ENCODE assay signal across 22 cellular contexts in the genomic region with DNA sequence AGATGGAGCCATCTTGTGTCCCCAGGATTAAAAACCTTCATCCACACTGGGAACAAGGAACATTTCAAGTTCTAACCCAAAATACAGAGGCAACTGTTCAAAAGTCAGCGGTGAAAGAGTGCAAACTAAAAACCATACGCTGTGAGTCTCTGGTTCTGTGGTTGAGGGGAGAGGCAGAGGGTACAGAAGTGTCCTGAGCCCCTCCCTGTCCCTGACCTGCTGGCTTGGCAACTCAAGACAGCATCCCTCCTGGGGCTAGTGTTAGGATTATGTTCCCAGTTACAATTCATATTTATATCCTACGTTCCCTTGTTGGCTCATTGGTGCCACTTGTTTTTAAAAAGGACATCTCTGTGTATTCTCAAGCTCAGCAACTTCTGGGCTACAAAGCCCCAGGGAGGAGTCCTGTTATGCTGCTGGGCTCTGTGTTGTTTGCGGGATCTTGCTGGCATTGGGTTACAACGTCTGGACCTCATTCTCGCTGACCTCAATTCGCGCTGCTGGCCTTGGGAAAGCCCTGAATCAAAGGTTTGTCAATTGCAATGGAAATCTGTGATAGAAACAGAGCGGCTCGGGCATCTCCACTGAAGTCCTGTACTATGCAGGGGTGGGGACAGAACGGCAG.
DNase-seq lines count a peak whose midpoint lies in the region; ATAC-seq, FAIRE-seq and TF ChIP-seq lines count a peak whose summit lies in the region.
"Had no signal": no experiment of that assay in that cellular context is flagged by ENCODE, and none has a peak within 500 bp of the region (broad histone marks: within the 10 kb centered on the region; RNA-seq: fewer than 3 reads in every experiment).

No MANE protein-coding gene starts in this region.

- H3K4me1 ChIP-seq in DND-41 (ENCODE audit: insufficient read depth, low read length) (peaks cover 24% of the 10 kb centered on the region), astrocyte (ENCODE audit: insufficient read depth, low read length) (no peaks in the 10 kb centered on the region)
- H3K4me1 ChIP-seq: BE2C, esophagus muscularis mucosa, left lung, parathyroid adenoma, sigmoid colon had no signal

- no peaks in the 10 kb centered on the region for H3K36me3 Mint-ChIP-seq in astrocyte (ENCODE audit: low read depth, unreplicated experiment)
- H3K36me3 Mint-ChIP-seq in nephron (ENCODE audit: low read depth), result no peaks in the 10 kb centered on the region

- H4K20me1 ChIP-seq in DND-41 (ENCODE audit: insufficient read depth, low read length), result no peaks in the 10 kb centered on the region
- H4K20me1 ChIP-seq in astrocyte (ENCODE audit: insufficient read depth, low read length), result no peaks in the 10 kb centered on the region

- peaks cover 3% of the 10 kb centered on the region for H3K9me3 Mint-ChIP-seq in astrocyte (ENCODE audit: unreplicated experiment)
- no peaks in the 10 kb centered on the region for H3K9me3 Mint-ChIP-seq in nephron
- H3K9me3 Mint-ChIP-seq: H9 had no signal

- H2AFZ ChIP-seq in DND-41 (ENCODE audit: low read depth, low read length), result peak overlapping the region; percentile 61
- peak overlapping the region; percentile 18 for H2AFZ ChIP-seq in astrocyte (ENCODE audit: low read depth, low read length)
- H2AFZ ChIP-seq: parathyroid adenoma had no signal

- FAIRE-seq in astrocyte (lab: Jason Lieb, UNC), result no peak
- FAIRE-seq: RCC 7860 had no signal

- H3K9ac ChIP-seq in DND-41 (ENCODE audit: low read depth, low read length) (peak overlapping the region; percentile 15), astrocyte (ENCODE audit: low read length) (no peak overlapping the region)
- H3K9ac ChIP-seq: parathyroid adenoma had no signal

- H3K4me3 Mint-ChIP-seq in astrocyte (ENCODE audit: unreplicated experiment) (no peak overlapping the region), nephron (no peak overlapping the region)
- H3K4me3 Mint-ChIP-seq: H9 had no signal

- DNase-seq in AG08395 (ENCODE audit: low spot score) (peak; percentile 54), DND-41 (no peak), astrocyte (ENCODE audit: low read depth) (no peak), NCI-H2227 treated with DMSO at 0.1 percent for 48 hours (lab: John Stamatoyannopoulos, UW) (no peak), inferior parietal cortex (ENCODE audit: extremely low spot score) (no peak), RKO (ENCODE audit: low spot score) (no peak)
- DNase-seq: activated CD4-positive, alpha-beta T cell treated with anti-CD3 and anti-CD28 coated beads, Interleukin-2, amount 50 U/mL, for 1 hour; aorta; BE2C; effector CD4-positive, alpha-beta T cell; glutamatergic neuron; H9; left lung; NCI-H2171 treated with DMSO at 0.1 percent for 48 hours; sigmoid colon; stimulated activated naive CD4-positive, alpha-beta T cell; transverse colon had no signal

- H3K4me3 ChIP-seq in DND-41 (ENCODE audit: low read depth in 1 of 2, low read length in 2 of 2), result no peak overlapping the region
- H3K4me3 ChIP-seq in astrocyte (ENCODE audit: insufficient read depth, low read depth, low read length), result no peak overlapping the region
- H3K4me3 ChIP-seq: esophagus muscularis mucosa, left lung, sigmoid colon, transverse colon had no signal

- no peaks in the 10 kb centered on the region for H3K79me2 ChIP-seq in DND-41 (ENCODE audit: insufficient read depth, low read length)
- no peaks in the 10 kb centered on the region for H3K79me2 ChIP-seq in astrocyte (ENCODE audit: insufficient read depth, low read length)
- H3K79me2 ChIP-seq: parathyroid adenoma had no signal

- H3K4me1 Mint-ChIP-seq in astrocyte (ENCODE audit: low read depth, unreplicated experiment) (no peaks in the 10 kb centered on the region), nephron (peaks cover 18% of the 10 kb centered on the region)

- H3K36me3 ChIP-seq in DND-41 (ENCODE audit: insufficient read depth, low read length), result no peaks in the 10 kb centered on the region
- H3K36me3 ChIP-seq in astrocyte (ENCODE audit: insufficient read depth, low read length), result no peaks in the 10 kb centered on the region
- H3K36me3 ChIP-seq: BE2C, esophagus muscularis mucosa, left lung, sigmoid colon, transverse colon had no signal

- H3K27ac Mint-ChIP-seq in astrocyte (ENCODE audit: unreplicated experiment) (no peak overlapping the region), nephron (peak overlapping the region; percentile 84 to 88 (median 86))

- H3K27ac ChIP-seq in DND-41 (ENCODE audit: low read length), result peak overlapping the region; percentile 65
- no peak overlapping the region for H3K27ac ChIP-seq in astrocyte (ENCODE audit: low read depth, low read length)
- H3K27ac ChIP-seq: esophagus muscularis mucosa, left lung, parathyroid adenoma, sigmoid colon, transverse colon had no signal

- H3K4me2 ChIP-seq in DND-41 (ENCODE audit: insufficient read depth, low read length), result no peak overlapping the region
- H3K4me2 ChIP-seq in astrocyte (ENCODE audit: low read length), result peak overlapping the region; percentile 34

- H3K27me3 ChIP-seq in DND-41 (ENCODE audit: insufficient read depth, low read length, poor library complexity) (no peaks in the 10 kb centered on the region), astrocyte (ENCODE audit: insufficient read depth, low read length) (peaks cover 6% of the 10 kb centered on the region)
- H3K27me3 ChIP-seq: left lung, sigmoid colon, transverse colon had no signal

- no peak for TF ChIP-seq CTCF in DND-41 (IDR thresholded peaks at IDR 0.05; ENCODE audit: borderline replicate concordance, extremely low read depth, low read length, poor library complexity, severe bottlenecking)
- no peak for TF ChIP-seq CTCF in astrocyte (IDR thresholded peaks at IDR 0.05; ENCODE audit: insufficient read depth, low read depth, low read length)
- TF ChIP-seq CTCF in nephron (IDR thresholded peaks at IDR 0.05; ENCODE audit: unreplicated experiment in 3 of 3), result no peak

- peak; percentile 60 for ATAC-seq in DND-41 (ENCODE audit: insufficient read depth, low read depth)
- ATAC-seq in GM19023 (IDR thresholded peaks at IDR 0.05; ENCODE audit: unreplicated experiment), result no peak
- ATAC-seq: left lung had no signal

- peaks cover 14% of the 10 kb centered on the region for H3K27me3 Mint-ChIP-seq in astrocyte (ENCODE audit: low read depth, unreplicated experiment)
- peaks cover 39% of the 10 kb centered on the region for H3K27me3 Mint-ChIP-seq in nephron (ENCODE audit: low read depth)

- no peaks in the 10 kb centered on the region for H3K9me3 ChIP-seq in DND-41 (ENCODE audit: insufficient read depth, low read length, severe bottlenecking)
- H3K9me3 ChIP-seq in astrocyte (ENCODE audit: insufficient read depth, low read depth, low read length), result peaks cover 4% of the 10 kb centered on the region
- H3K9me3 ChIP-seq: BE2C, esophagus muscularis mucosa, left lung, sigmoid colon, transverse colon had no signal
